8 cellular contexts compared by ENCODE assay signal in genomic region chr20:4814696-4815252, GRCh38. TPM values are rescaled to one million over a fixed set of nuclear protein-coding genes. Genes with fewer than 3 reads are reported as not detected.
DNase-seq lines count a peak whose midpoint lies in the region; ATAC-seq, FAIRE-seq and TF ChIP-seq lines count a peak whose summit lies in the region.

No MANE protein-coding gene starts in this region.

- H3K4me2 ChIP-seq in astrocyte (ENCODE audit: low read length) = no peak overlapping the region

- H3K4me1 Mint-ChIP-seq in T-helper 1 cell treated with Interleukin-12 subunit alpha and Interleukin-12 subunit beta and Interleukin-4 antibody, amounts not matched to agents 30 μg/mL and 1 μg/mL, for 36 hours (ENCODE audit: low read depth) = peaks cover 56% of the 10 kb centered on the region
- H3K4me1 Mint-ChIP-seq in astrocyte (ENCODE audit: low read depth, unreplicated experiment) = peaks cover 17% of the 10 kb centered on the region
- H3K4me1 Mint-ChIP-seq in natural killer cell treated with Interleukin-12 subunit alpha and Interleukin-12 subunit beta and Interleukin-15 and Interleukin-18, amount 100 ng/mL, for 72 hours (ENCODE audit: low read depth in 2 of 2) = peaks cover 42 to 47% of the 10 kb centered on the region in 2 donors

- ATAC-seq in GM18520 (IDR thresholded peaks at IDR 0.05; ENCODE audit: unreplicated experiment) (peak; percentile 66), HG02885 (IDR thresholded peaks at IDR 0.05; ENCODE audit: poor library complexity, unreplicated experiment) (peak; percentile 49)
- peak; percentile 67 to 82 for ATAC-seq in natural killer cell treated with Interleukin-12 subunit alpha and Interleukin-12 subunit beta and Interleukin-15 and Interleukin-18, amount 100 ng/mL, for 72 hours

- H3K4me3 Mint-ChIP-seq in T-helper 1 cell treated with Interleukin-12 subunit alpha and Interleukin-12 subunit beta and Interleukin-4 antibody, amounts not matched to agents 30 μg/mL and 1 μg/mL, for 36 hours = peak overlapping the region; percentile 91
- H3K4me3 Mint-ChIP-seq in astrocyte (ENCODE audit: unreplicated experiment) = no peak overlapping the region
- peak overlapping the region; percentile 94 for H3K4me3 Mint-ChIP-seq in natural killer cell treated with Interleukin-12 subunit alpha and Interleukin-12 subunit beta and Interleukin-15 and Interleukin-18, amount 100 ng/mL, for 72 hours

- no peaks in the 10 kb centered on the region for H3K27me3 ChIP-seq in astrocyte (ENCODE audit: insufficient read depth, low read length)
- peaks cover 0 to 2% of the 10 kb centered on the region in 2 donors for H3K27me3 ChIP-seq in tibial nerve

- TF ChIP-seq CTCF in astrocyte (IDR thresholded peaks at IDR 0.05; ENCODE audit: insufficient read depth, low read depth, low read length) (no peak), tibial nerve (IDR thresholded peaks at IDR 0.05) (no peak)

- DNase-seq in astrocyte (ENCODE audit: low read depth) (no peak), tibial nerve (ENCODE audit: low spot score in 2 of 2) (no peak), D341Med (ENCODE audit: low spot score) (no peak), cerebellum (ENCODE audit: low spot score) (no peak)
- DNase-seq in natural killer cell treated with Interleukin-12 subunit alpha and Interleukin-12 subunit beta and Interleukin-15 and Interleukin-18, amount 100 ng/mL, for 72 hours (ENCODE audit: low spot score) = peak; percentile 85

- H3K4me3 ChIP-seq in astrocyte (ENCODE audit: insufficient read depth, low read depth, low read length) = no peak overlapping the region
- peak overlapping the region in 2 of 4 donors; percentile 33 to 39 for H3K4me3 ChIP-seq in tibial nerve

- no peak for TF ChIP-seq POLR2A in tibial nerve (IDR thresholded peaks at IDR 0.05)

- H3K36me3 Mint-ChIP-seq in T-helper 1 cell treated with Interleukin-12 subunit alpha and Interleukin-12 subunit beta and Interleukin-4 antibody, amounts not matched to agents 30 μg/mL and 1 μg/mL, for 36 hours (ENCODE audit: low read depth) = peaks cover 40% of the 10 kb centered on the region
- H3K36me3 Mint-ChIP-seq in astrocyte (ENCODE audit: low read depth, unreplicated experiment) = no peaks in the 10 kb centered on the region
- H3K36me3 Mint-ChIP-seq in natural killer cell treated with Interleukin-12 subunit alpha and Interleukin-12 subunit beta and Interleukin-15 and Interleukin-18, amount 100 ng/mL, for 72 hours = no peaks in the 10 kb centered on the region

- H3K27ac Mint-ChIP-seq in T-helper 1 cell treated with Interleukin-12 subunit alpha and Interleukin-12 subunit beta and Interleukin-4 antibody, amounts not matched to agents 30 μg/mL and 1 μg/mL, for 36 hours = peak overlapping the region; percentile 97
- peak overlapping the region; percentile 88 for H3K27ac Mint-ChIP-seq in astrocyte (ENCODE audit: unreplicated experiment)
- H3K27ac Mint-ChIP-seq in natural killer cell treated with Interleukin-12 subunit alpha and Interleukin-12 subunit beta and Interleukin-15 and Interleukin-18, amount 100 ng/mL, for 72 hours = peak overlapping the region; percentile 97 to 100

- no peaks in the 10 kb centered on the region for H3K9me3 ChIP-seq in astrocyte (ENCODE audit: insufficient read depth, low read depth, low read length)
- H3K9me3 ChIP-seq in tibial nerve = no peaks in the 10 kb centered on the region

- H3K36me3 ChIP-seq in astrocyte (ENCODE audit: insufficient read depth, low read length) (no peaks in the 10 kb centered on the region), tibial nerve (no peaks in the 10 kb centered on the region)

- H4K20me1 ChIP-seq in astrocyte (ENCODE audit: insufficient read depth, low read length) = no peaks in the 10 kb centered on the region

- H3K79me2 ChIP-seq in astrocyte (ENCODE audit: insufficient read depth, low read length) = no peaks in the 10 kb centered on the region

- no peak overlapping the region for H3K27ac ChIP-seq in astrocyte (ENCODE audit: low read depth, low read length)
- peak overlapping the region; percentile 41 to 87 (median 81) for H3K27ac ChIP-seq in tibial nerve

- H3K4me1 ChIP-seq in astrocyte (ENCODE audit: insufficient read depth, low read length) (no peaks in the 10 kb centered on the region), tibial nerve (peaks cover 0 to 57% (median 32%) of the 10 kb centered on the region in 4 donors)

- WGBS in tibial nerve, 2 donors = 60 to 64% methylated on average over 18 to 20 of the region's 20 CpGs

- H3K27me3 Mint-ChIP-seq in T-helper 1 cell treated with Interleukin-12 subunit alpha and Interleukin-12 subunit beta and Interleukin-4 antibody, amounts not matched to agents 30 μg/mL and 1 μg/mL, for 36 hours (ENCODE audit: low read depth) = no peaks in the 10 kb centered on the region
- H3K27me3 Mint-ChIP-seq in astrocyte (ENCODE audit: low read depth, unreplicated experiment) = peaks cover 4% of the 10 kb centered on the region
- H3K27me3 Mint-ChIP-seq in natural killer cell treated with Interleukin-12 subunit alpha and Interleukin-12 subunit beta and Interleukin-15 and Interleukin-18, amount 100 ng/mL, for 72 hours = no peaks in the 10 kb centered on the region

- FAIRE-seq in astrocyte (lab: Jason Lieb, UNC) = no peak

- H3K9ac ChIP-seq in astrocyte (ENCODE audit: low read length) = no peak overlapping the region

- no peaks in the 10 kb centered on the region for H3K9me3 Mint-ChIP-seq in T-helper 1 cell treated with Interleukin-12 subunit alpha and Interleukin-12 subunit beta and Interleukin-4 antibody, amounts not matched to agents 30 μg/mL and 1 μg/mL, for 36 hours
- peaks cover 3% of the 10 kb centered on the region for H3K9me3 Mint-ChIP-seq in astrocyte (ENCODE audit: unreplicated experiment)
- H3K9me3 Mint-ChIP-seq in natural killer cell treated with Interleukin-12 subunit alpha and Interleukin-12 subunit beta and Interleukin-15 and Interleukin-18, amount 100 ng/mL, for 72 hours = no peaks in the 10 kb centered on the region

- H2AFZ ChIP-seq in astrocyte (ENCODE audit: low read depth, low read length) = no peak overlapping the region

- TF ChIP-seq EP300 in tibial nerve (IDR thresholded peaks at IDR 0.05) = no peak

RNA-seq across cellular contexts. Expression of gene RASSF2, which starts 8.6 kb away (rescaled TPM):
- 3.1 and 4.2 TPM in 2 replicates for total RNA-seq in astrocyte
- 10 to 100 TPM; 12.5 to 31.7 TPM for total RNA-seq in natural killer cell treated with Interleukin-12 subunit alpha and Interleukin-12 subunit beta and Interleukin-15 and Interleukin-18, amount 100 ng/mL, for 72 hours
- total RNA-seq in tibial nerve = 10 to 100 TPM; 28.2 to 48.8 (median 32.7) TPM
- 114 TPM for total RNA-seq in cerebellum
